Comparison of ENCODE assay signal across 1 cellular context in genomic region chr21:37378700-37379139, GRCh38.
TF ChIP-seq lines count a peak whose summit lies in the region.

No MANE protein-coding gene starts in this region.

TF ChIP-seq in K562, 482 proteins besides CTCF, POLR2A, EP300 and RAD21 (continued from another document):
- TF ChIP-seq FOXK2 (conservative IDR thresholded peaks at IDR 0.05 in 1 of 2, IDR thresholded peaks at IDR 0.05 in 1 of 2; ENCODE audit: low read depth in 2 of 2) (peak in 1 of 2 experiments; percentile 10; a peak in 1 of 4 replicates), AFF1 (IDR thresholded peaks at IDR 0.05; ENCODE audit: low read depth in 1 of 2, partially characterized antibody in 2 of 2) (peak in 1 of 2 experiments; percentile 46), MNT (conservative IDR thresholded peaks at IDR 0.05) (peak; percentile 55 to 74), SMARCC2 (IDR thresholded peaks at IDR 0.05; ENCODE audit: low read depth) (peak; percentile 56; the same call in 1 of the 2 replicates), TBL1XR1 (IDR thresholded peaks at IDR 0.05; ENCODE audit: low read length in 2 of 2) (peak in 1 of 2 experiments; percentile 24; a peak in 1 of 4 replicates), MYC (IDR thresholded peaks at IDR 0.05; ENCODE audit: low read depth, low read length) (peak; percentile 68; the same call in 1 of the 2 replicates), MYC (CRISPR knock-in tag; IDR thresholded peaks at IDR 0.05; ENCODE audit: borderline replicate concordance, low read depth) (no peak), NCOA1 (IDR thresholded peaks at IDR 0.05; ENCODE audit: low read depth) (0 out of 2 replicates have a peak, but pooled peaks have one; percentile 23), CHAMP1 (IDR thresholded peaks at IDR 0.05) (peak; percentile 67; the same call in 1 of the 2 replicates), ZKSCAN1 (IDR thresholded peaks at IDR 0.05; ENCODE audit: low read depth, low read length) (no peak)
